Comparison of ENCODE assay signal across 9 cellular contexts in the genomic region with DNA sequence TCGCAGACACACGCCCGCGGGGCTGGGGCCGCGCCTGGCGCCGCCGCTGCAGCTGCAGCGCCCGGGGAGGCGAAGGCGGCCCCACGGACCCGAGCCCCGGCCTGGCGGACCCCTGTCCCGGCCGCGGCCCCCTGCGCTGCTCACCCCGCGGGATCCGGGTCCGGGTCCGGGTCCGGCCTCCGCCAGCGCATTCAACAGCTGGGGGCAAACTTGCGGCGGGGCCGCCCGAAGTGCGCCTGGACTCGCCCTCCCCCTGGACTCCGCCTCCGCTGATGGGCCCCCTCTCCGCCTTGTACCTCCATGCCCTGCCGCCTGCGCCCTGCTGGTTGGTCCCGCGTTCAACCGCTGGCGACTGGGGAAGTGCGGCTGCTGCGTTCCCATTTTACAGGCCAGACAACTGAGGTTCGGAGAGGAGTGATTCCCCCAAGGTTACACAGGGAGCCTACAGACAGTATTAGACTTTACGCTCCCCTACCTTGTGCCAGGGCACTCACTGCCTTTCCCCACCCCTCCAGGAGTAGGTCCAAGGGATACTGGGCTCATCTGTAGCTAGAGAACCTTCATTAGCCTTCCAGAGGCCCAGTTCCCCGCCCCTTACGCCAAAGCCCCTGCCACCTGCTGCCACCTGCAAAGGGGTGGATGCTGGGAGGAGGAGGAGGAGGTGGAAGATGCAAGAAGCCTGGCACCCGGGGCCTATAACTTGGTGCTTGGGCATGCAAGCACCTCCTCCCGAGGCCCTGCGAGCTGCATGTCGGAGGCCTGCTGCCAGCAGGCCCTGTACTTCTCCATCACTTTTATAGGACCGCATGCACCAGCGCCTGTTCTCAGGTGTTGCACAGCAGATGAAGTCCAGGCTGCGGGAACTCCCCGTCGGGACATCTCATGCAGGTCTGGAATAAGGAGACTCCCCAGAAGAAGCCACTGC. TPM values are rescaled to one million over a fixed set of nuclear protein-coding genes. Genes with fewer than 3 reads are reported as not detected.
A peak's percentile ranks its signal among the peaks of the same experiment; 100 is the strongest.
DNase-seq lines count a peak whose midpoint lies in the region; ATAC-seq and TF ChIP-seq lines count a peak whose summit lies in the region.
"Had no signal": no experiment of that assay in that cellular context is flagged by ENCODE, and none has a peak within 500 bp of the region (broad histone marks: within the 10 kb centered on the region; RNA-seq: fewer than 3 reads in every experiment).

No MANE protein-coding gene starts in this region.

- H2BK12ac ChIP-seq in trophoblast cell (ENCODE audit: low read length) = no peak overlapping the region

- POLR2A ChIA-PET in CD4-positive, alpha-beta T cell (lab: Charles Lee) = no interaction called here

- H3K18ac ChIP-seq in trophoblast cell (ENCODE audit: low read length) = no peak overlapping the region

- peak overlapping the region; percentile 54 for H3K4me2 ChIP-seq in trophoblast cell (ENCODE audit: low read length)

- H3K36me3 ChIP-seq in Peyer's patch = no peaks in the 10 kb centered on the region
- no peaks in the 10 kb centered on the region for H3K36me3 ChIP-seq in esophagus squamous epithelium
- no peaks in the 10 kb centered on the region for H3K36me3 ChIP-seq in trophoblast cell (ENCODE audit: control insufficient read depth in 1 of 2, insufficient read depth in 2 of 2, low read length in 2 of 2)

- no peak overlapping the region for H2AK5ac ChIP-seq in trophoblast cell (ENCODE audit: low read length)

- H3K4me1 ChIP-seq in Peyer's patch = peaks cover 0 to 16% (median 7%) of the 10 kb centered on the region in 4 donors
- H3K4me1 ChIP-seq in esophagus squamous epithelium = peaks cover 9 to 24% (median 10%) of the 10 kb centered on the region in 3 donors
- H3K4me1 ChIP-seq in trophoblast cell (ENCODE audit: control insufficient read depth in 1 of 2, insufficient read depth in 2 of 2, low read length in 2 of 2) = no peaks in the 10 kb centered on the region

- H3K27ac ChIP-seq in CD4-positive, alpha-beta T cell (ENCODE audit: low read depth, low read length) = no peak overlapping the region
- H3K27ac ChIP-seq in Peyer's patch (no peak overlapping the region), esophagus squamous epithelium (no peak overlapping the region), trophoblast cell (ENCODE audit: low read depth, low read length) (no peak overlapping the region)

- H3K79me1 ChIP-seq in trophoblast cell (ENCODE audit: low read length) = no peaks in the 10 kb centered on the region

- peaks cover 83% of the 10 kb centered on the region for H3K27me3 Mint-ChIP-seq in CD4-positive, alpha-beta T cell
- H3K27me3 Mint-ChIP-seq in CD14-positive monocyte (ENCODE audit: low read depth in 3 of 3) = peaks cover 58 to 72% (median 61%) of the 10 kb centered on the region in 3 donors

- H3K79me2 ChIP-seq in trophoblast cell (ENCODE audit: control insufficient read depth, insufficient read depth, low read length, poor library complexity) = no peaks in the 10 kb centered on the region

- no peak overlapping the region for H3K9ac ChIP-seq in trophoblast cell (ENCODE audit: low read length)

- H3K27ac Mint-ChIP-seq in CD4-positive, alpha-beta T cell = no peak overlapping the region
- H3K27ac Mint-ChIP-seq in CD14-positive monocyte = no peak overlapping the region

- H3K23ac ChIP-seq in trophoblast cell (ENCODE audit: low read length) = no peak overlapping the region

- H4K12ac ChIP-seq in trophoblast cell (ENCODE audit: low read depth, low read length) = no peak overlapping the region

- H3K9me3 Mint-ChIP-seq in CD4-positive, alpha-beta T cell = no peaks in the 10 kb centered on the region
- H3K9me3 Mint-ChIP-seq in CD14-positive monocyte = peaks cover 4 to 27% (median 12%) of the 10 kb centered on the region in 7 donors

- WGBS in esophagus squamous epithelium, 2 donors = 31 to 44% methylated on average over 6 to 21 of the region's 59 CpGs
- WGBS in trophoblast cell (ENCODE audit: extremely low coverage, insufficient coverage, insufficient read length) = no CpG with 5 or more reads among the region's 59 CpGs

- H3K4ac ChIP-seq in trophoblast cell (ENCODE audit: low read depth, low read length) = no peak overlapping the region

- H2BK120ac ChIP-seq in trophoblast cell (ENCODE audit: insufficient read depth, low read length, poor library complexity) = no peak overlapping the region

- peak overlapping the region; percentile 38 for H3K4me3 Mint-ChIP-seq in CD4-positive, alpha-beta T cell
- H3K4me3 Mint-ChIP-seq in CD14-positive monocyte = peak overlapping the region in 1 of 2 donors; percentile 84

- no peak overlapping the region for H4K8ac ChIP-seq in trophoblast cell (ENCODE audit: low read depth, low read length)

- no peak overlapping the region for H2BK5ac ChIP-seq in trophoblast cell (ENCODE audit: low read depth, low read length, poor library complexity)

- H3K14ac ChIP-seq in trophoblast cell (ENCODE audit: low read length) = no peak overlapping the region

- CTCF ChIA-PET in CD4-positive, alpha-beta T cell (lab: Charles Lee) = interaction anchor here (0.7 to 2.1 kb wide), 3 partner anchors 111 to 1361 kb away, joined by 3 to 5 read pairs (median 3); no protein-coding TSS in a partner anchor

- no peak overlapping the region for H4K91ac ChIP-seq in trophoblast cell (ENCODE audit: low read depth, low read length)

- H3K4me3 ChIP-seq in Peyer's patch (peak overlapping the region in 3 of 4 donors; percentile 41 to 54 (median 48)), esophagus squamous epithelium (peak overlapping the region in 3 of 4 donors; percentile 30 to 65 (median 47)), trophoblast cell (ENCODE audit: low read depth, low read length) (no peak overlapping the region)

- no peaks in the 10 kb centered on the region for H3K36me3 Mint-ChIP-seq in CD4-positive, alpha-beta T cell (ENCODE audit: low read depth)
- peaks cover 0 to 11% of the 10 kb centered on the region in 2 donors for H3K36me3 Mint-ChIP-seq in CD14-positive monocyte

- ATAC-seq in CD4-positive, alpha-beta T cell (ENCODE audit: poor library complexity) = no peak
- no peak for ATAC-seq in GM18498 (IDR thresholded peaks at IDR 0.05; ENCODE audit: unreplicated experiment)

- no peak overlapping the region for H2AFZ ChIP-seq in trophoblast cell (ENCODE audit: insufficient read depth, low read length, poor library complexity)

- H3K27me3 ChIP-seq in CD4-positive, alpha-beta T cell (ENCODE audit: control insufficient read depth, insufficient read depth, low read length) = peaks cover 43% of the 10 kb centered on the region
- H3K27me3 ChIP-seq in Peyer's patch (peaks cover 0 to 28% of the 10 kb centered on the region in 2 donors), esophagus squamous epithelium (peaks cover 12 to 100% (median 27%) of the 10 kb centered on the region in 4 donors), trophoblast cell (ENCODE audit: insufficient read depth, low read length) (peaks cover 45% of the 10 kb centered on the region)

- no peak for TF ChIP-seq CTCF in CD4-positive, alpha-beta T cell (IDR thresholded peaks at IDR 0.05)
- TF ChIP-seq CTCF in Peyer's patch (IDR thresholded peaks at IDR 0.05) (no peak), esophagus squamous epithelium (IDR thresholded peaks at IDR 0.05) (no peak), CD14-positive monocyte (IDR thresholded peaks at IDR 0.05) (no peak)

- H3K4me1 Mint-ChIP-seq in CD4-positive, alpha-beta T cell (ENCODE audit: low read depth) = no peaks in the 10 kb centered on the region
- peaks cover 21% of the 10 kb centered on the region for H3K4me1 Mint-ChIP-seq in CD14-positive monocyte

- intact Hi-C loops in CD4-positive, alpha-beta T cell (cut with DNase I, micrococcal nuclease) = loop anchor here (2.0 to 10.0 kb wide), 2 partner anchors 161 to 253 kb away; no protein-coding TSS in a partner anchor
- intact Hi-C loops in esophagus squamous epithelium (cut with DNase I) = loop anchor here (10.0 kb wide), 1 partner anchor 113 kb away; no protein-coding TSS in a partner anchor
- intact Hi-C loops in CD14-positive monocyte (cut with micrococcal nuclease) = no loop called here

- TF ChIP-seq POLR2A in Peyer's patch (IDR thresholded peaks at IDR 0.05) (no peak), esophagus squamous epithelium (IDR thresholded peaks at IDR 0.05) (no peak)

- no peak for DNase-seq in CD4-positive, alpha-beta T cell
- DNase-seq in Peyer's patch = no peak
- DNase-seq in esophagus squamous epithelium (lab: John Stamatoyannopoulos, UW) = no peak
- no peak for DNase-seq in trophoblast cell
- DNase-seq in NCI-H524 (lab: John Stamatoyannopoulos, UW) = no peak
- no peak for DNase-seq in SW 1271 (lab: John Stamatoyannopoulos, UW)
- DNase-seq in CD14-positive monocyte (ENCODE audit: low spot score) = no peak
- DNase-seq: NCI-H146 had no signal

- no peaks in the 10 kb centered on the region for H3K9me3 ChIP-seq in CD4-positive, alpha-beta T cell (ENCODE audit: control insufficient read depth, low read length)
- H3K9me3 ChIP-seq in Peyer's patch (no peaks in the 10 kb centered on the region), esophagus squamous epithelium (no peaks in the 10 kb centered on the region), trophoblast cell (ENCODE audit: insufficient read depth, low read depth, low read length) (peaks cover 11% of the 10 kb centered on the region)

RNA-seq across cellular contexts. Expression of gene ELFN2, which starts 0.7 kb away (rescaled TPM):
- total RNA-seq in CD4-positive, alpha-beta T cell = under 1 TPM; 0.05 to 0.20 TPM
- total RNA-seq in Peyer's patch = under 1 TPM in 1 of 4 donors, not detected in 3; under 0.01 TPM
- total RNA-seq in esophagus squamous epithelium = not detected
- 0.49 and 0.51 TPM in 2 replicates for polyA plus RNA-seq in trophoblast cell (2013)
- not detected for polyA plus RNA-seq in CD14-positive monocyte

RNA-seq across cellular contexts. Expression of gene MFNG, which starts 58.2 kb away (rescaled TPM):
- 10 to 100 TPM; 85.1 to 89.9 TPM for total RNA-seq in CD4-positive, alpha-beta T cell
- total RNA-seq in Peyer's patch (10 to 100 TPM; 12.4 to 47.0 (median 26.5) TPM), esophagus squamous epithelium (10 to 100 TPM in 1 of 4 donors, 1 to 10 TPM in 3; 3.8 to 10.3 (median 7.9) TPM)
- 0.08 and 0.36 TPM in 2 replicates for polyA plus RNA-seq in trophoblast cell (2013)
- polyA plus RNA-seq in CD14-positive monocyte = 100 to 1,000 TPM; 181 to 196 TPM

Comparison
In these comparisons a context has a peak if more than half of its experiments do, and no peak if none do; other contexts are left out.
1. intact Hi-C loops: an anchor here in CD4-positive, alpha-beta T cell (2.0 to 10.0 kb wide) and esophagus squamous epithelium (10.0 kb wide); none called in CD14-positive monocyte.